Comparison of ENCODE assay signal across 1 cellular context in genomic region chr6:43926644-43927524, GRCh38.
A peak's percentile ranks its signal among the peaks of the same experiment; 100 is the strongest.
TF ChIP-seq lines count a peak whose summit lies in the region.

No MANE protein-coding gene starts in this region.

TF ChIP-seq in HEK293, 187 proteins besides CTCF, POLR2A, EP300 and RAD21 (continued from another document and continues in another):
- TF ChIP-seq ZNF624 (tag by site-specific recombination; IDR thresholded peaks at IDR 0.05) (no peak), ZBTB44 (tag by site-specific recombination; IDR thresholded peaks at IDR 0.05) (peak; percentile 84), ZNF302 (tag by site-specific recombination; IDR thresholded peaks at IDR 0.05; ENCODE audit: low read depth) (0 out of 2 replicates have a peak, but pooled peaks have one; percentile 43), PRDM6 (tag by site-specific recombination; IDR thresholded peaks at IDR 0.05) (peak; percentile 77), ZNF580 (tag by site-specific recombination; IDR thresholded peaks at IDR 0.05) (peak; percentile 71), ZNF48 (tag by site-specific recombination; IDR thresholded peaks at IDR 0.05) (no peak), ZNF626 (tag by site-specific recombination; IDR thresholded peaks at IDR 0.05) (no peak), ZNF571 (tag by site-specific recombination; IDR thresholded peaks at IDR 0.05) (no peak), INSM2 (tag by site-specific recombination; IDR thresholded peaks at IDR 0.05) (peak; percentile 65; the same call in 1 of the 2 replicates), GLI4 (tag by site-specific recombination; IDR thresholded peaks at IDR 0.05) (no peak), OVOL3 (tag by site-specific recombination; IDR thresholded peaks at IDR 0.05) (peak; percentile 63; the same call in 1 of the 2 replicates), KLF8 (tag by site-specific recombination; IDR thresholded peaks at IDR 0.05) (no peak; the same call in 1 of the 2 replicates), ZNF362 (tag by site-specific recombination; IDR thresholded peaks at IDR 0.05) (no peak; the same call in 1 of the 2 replicates), ZNF404 (tag by site-specific recombination; IDR thresholded peaks at IDR 0.05) (no peak), ZNF521 (tag by site-specific recombination; IDR thresholded peaks at IDR 0.05) (no peak), OSR2 (tag by site-specific recombination; IDR thresholded peaks at IDR 0.05) (peak; percentile 76; the same call in 1 of the 2 replicates), ZSCAN30 (tag by site-specific recombination; IDR thresholded peaks at IDR 0.05) (peak; percentile 81), PATZ1 (tag by site-specific recombination; IDR thresholded peaks at IDR 0.05) (peak; percentile 97), ZNF791 (tag by site-specific recombination; IDR thresholded peaks at IDR 0.05) (no peak), ZNF174 (tag by site-specific recombination; IDR thresholded peaks at IDR 0.05) (no peak), ZIC2 (tag by site-specific recombination; IDR thresholded peaks at IDR 0.05) (peak; percentile 56), ZNF248 (tag by site-specific recombination; IDR thresholded peaks at IDR 0.05) (no peak), ZEB2 (tag by site-specific recombination; IDR thresholded peaks at IDR 0.05) (peak; percentile 98), ZNF366 (tag by site-specific recombination; conservative IDR thresholded peaks at IDR 0.05) (peak; percentile 89), IKZF3 (tag by site-specific recombination; IDR thresholded peaks at IDR 0.05) (peak; percentile 97), GLIS2 (tag by site-specific recombination; IDR thresholded peaks at IDR 0.05) (no peak), KLF17 (tag by site-specific recombination; IDR thresholded peaks at IDR 0.05) (peak; percentile 84), ZNF223 (tag by site-specific recombination; IDR thresholded peaks at IDR 0.05) (no peak), ZFP37 (tag by site-specific recombination; IDR thresholded peaks at IDR 0.05) (no peak), ZNF274 (IDR thresholded peaks at IDR 0.05; ENCODE audit: low read length) (no peak), ZNF274 (tag by site-specific recombination; IDR thresholded peaks at IDR 0.05; ENCODE audit: borderline replicate concordance) (no peak), ZNF558 (tag by site-specific recombination; IDR thresholded peaks at IDR 0.05) (peak; percentile 85), TRIM28 (IDR thresholded peaks at IDR 0.05; ENCODE audit: borderline replicate concordance, low read length) (peak; percentile 93; the same call in 1 of the 2 replicates), ZNF416 (tag by site-specific recombination; IDR thresholded peaks at IDR 0.05) (no peak), ZNF394 (tag by site-specific recombination; IDR thresholded peaks at IDR 0.05; ENCODE audit: borderline replicate concordance) (peak; percentile 88), ZNF510 (tag by site-specific recombination; IDR thresholded peaks at IDR 0.05; ENCODE audit: insufficient replicate concordance) (no peak), ZNF112 (tag by site-specific recombination; IDR thresholded peaks at IDR 0.05) (no peak), ZNF292 (tag by site-specific recombination; IDR thresholded peaks at IDR 0.05; ENCODE audit: borderline replicate concordance, low read depth) (no peak), PRDM2 (tag by site-specific recombination; IDR thresholded peaks at IDR 0.05; ENCODE audit: borderline replicate concordance) (no peak), ZNF843 (tag by site-specific recombination; IDR thresholded peaks at IDR 0.05) (peak; percentile 79), ZNF19 (tag by site-specific recombination; IDR thresholded peaks at IDR 0.05; ENCODE audit: low read depth) (peak; percentile 18; the same call in 1 of the 2 replicates), SP2 (tag by site-specific recombination; IDR thresholded peaks at IDR 0.05) (no peak), KLF1 (tag by site-specific recombination; IDR thresholded peaks at IDR 0.05) (peak; percentile 29; the same call in 1 of the 2 replicates), ZNF549 (tag by site-specific recombination; IDR thresholded peaks at IDR 0.05) (no peak), ZSCAN18 (tag by site-specific recombination; IDR thresholded peaks at IDR 0.05) (peak; percentile 91), ZNF670 (tag by site-specific recombination; IDR thresholded peaks at IDR 0.05; ENCODE audit: low read depth) (no peak), KLF16 (tag by site-specific recombination; IDR thresholded peaks at IDR 0.05) (peak; percentile 87), ZNF529 (tag by site-specific recombination; IDR thresholded peaks at IDR 0.05; ENCODE audit: insufficient replicate concordance) (no peak)
